In genomic region chr18:76558881-76559667, GRCh38 we compare ENCODE assay signal across 15 cellular contexts.
A peak's percentile ranks its signal among the peaks of the same experiment; 100 is the strongest.
DNase-seq lines count a peak whose midpoint lies in the region; ATAC-seq, FAIRE-seq and TF ChIP-seq lines count a peak whose summit lies in the region.
"Had no signal": no experiment of that assay in that cellular context is flagged by ENCODE, and none has a peak within 500 bp of the region (broad histone marks: within the 10 kb centered on the region; RNA-seq: fewer than 3 reads in every experiment).

No MANE protein-coding gene starts in this region.

- H3K36me3 ChIP-seq in bronchial epithelial cell (ENCODE audit: control insufficient read depth, insufficient read depth, low read length) = no peaks in the 10 kb centered on the region
- no peaks in the 10 kb centered on the region for H3K36me3 ChIP-seq in HepG2 (replicated peaks in 1 of 2; ENCODE audit: control insufficient read depth in 1 of 2, insufficient read depth in 2 of 2, low read length in 2 of 2)
- no peaks in the 10 kb centered on the region for H3K36me3 ChIP-seq in WERI-Rb-1
- no peaks in the 10 kb centered on the region for H3K36me3 ChIP-seq in SK-N-SH (replicated peaks in 1 of 2; ENCODE audit: control insufficient read depth in 1 of 2, insufficient read depth in 2 of 2, low read length in 1 of 2)
- H3K36me3 ChIP-seq: heart left ventricle had no signal

- CTCF ChIA-PET in Calu3 (lab: Charles Lee) = interaction anchor here (0.8 to 1.1 kb wide), 2 partner anchors 61 to 128 kb away, joined by 3 to 4 read pairs; no protein-coding TSS in a partner anchor
- CTCF ChIA-PET in HepG2 (lab: Yijun Ruan, JAX; ENCODE audit: low intra/inter-chr PET ratio, low total read pairs) = no interaction called here
- CTCF ChIA-PET in SK-N-SH (lab: Yijun Ruan, JAX) = no interaction called here

- H3K27ac Mint-ChIP-seq in Calu3 (ENCODE audit: unreplicated experiment) = peak overlapping the region; percentile 99
- H3K27ac Mint-ChIP-seq: activated naive CD8-positive, alpha-beta T cell treated with anti-CD3 and anti-CD28 coated beads, Interleukin-2, amount 10 ng/mL, durations not matched to agents 7 days and 5 days had no signal

- no peak for TF ChIP-seq RAD21 in HepG2 (CRISPR knock-in tag; IDR thresholded peaks at IDR 0.05)
- TF ChIP-seq RAD21 in SK-N-SH (IDR thresholded peaks at IDR 0.05; ENCODE audit: low read length) = no peak

- H3K27me3 ChIP-seq in bronchial epithelial cell (ENCODE audit: control insufficient read depth, insufficient read depth, low read length) (no peaks in the 10 kb centered on the region), HepG2 (ENCODE audit: control insufficient read depth in 1 of 2, insufficient read depth in 2 of 2, low read length in 2 of 2) (peaks cover 1 to 9% of the 10 kb centered on the region in 2 experiments; a peak in 2 of 5 replicates), WERI-Rb-1 (ENCODE audit: insufficient read depth, low read depth, severe bottlenecking) (no peaks in the 10 kb centered on the region), SK-N-SH (ENCODE audit: insufficient read depth) (no peaks in the 10 kb centered on the region)
- H3K27me3 ChIP-seq: heart left ventricle had no signal

- peaks cover 12% of the 10 kb centered on the region for H3K36me3 Mint-ChIP-seq in Calu3 (ENCODE audit: insufficient read depth, unreplicated experiment)
- H3K36me3 Mint-ChIP-seq: activated naive CD8-positive, alpha-beta T cell treated with anti-CD3 and anti-CD28 coated beads, Interleukin-2, amount 10 ng/mL, durations not matched to agents 7 days and 5 days had no signal

- TF ChIP-seq EP300 in HepG2 (IDR thresholded peaks at IDR 0.05; ENCODE audit: low read depth in 2 of 2, low read length in 2 of 2) (no peak), HepG2 (CRISPR knock-in tag; IDR thresholded peaks at IDR 0.05; ENCODE audit: borderline replicate concordance) (no peak), SK-N-SH (IDR thresholded peaks at IDR 0.05; ENCODE audit: borderline replicate concordance in 1 of 2, low read depth in 1 of 2, low read length in 1 of 2) (no peak)

- intact Hi-C loops in Calu3 (cut with micrococcal nuclease; ENCODE audit: unreplicated experiment) (no loop called here), HepG2 (cut with micrococcal nuclease; ENCODE audit: unreplicated experiment) (no loop called here)

- H2AFZ ChIP-seq in HepG2 (ENCODE audit: low read length) (no peak overlapping the region), SK-N-SH (ENCODE audit: low read depth) (no peak overlapping the region)

- H3K9ac ChIP-seq in HepG2 (ENCODE audit: insufficient read depth, low read depth, low read length) (no peak overlapping the region), SK-N-SH (no peak overlapping the region)
- H3K9ac ChIP-seq: KMS-11 had no signal

- H3K4me3 ChIP-seq in NB4 (ENCODE audit: low read depth, low read length) (peak overlapping the region; percentile 35), bronchial epithelial cell (ENCODE audit: low read depth, low read length) (no peak overlapping the region), HepG2 (replicated peaks in 1 of 3; ENCODE audit: insufficient read depth in 1 of 3, low read depth in 2 of 3, low read length in 3 of 3) (peak overlapping the region in 1 of 3 experiments; percentile 12; a peak in 1 of 6 replicates), WERI-Rb-1 (ENCODE audit: low read depth, low read length) (no peak overlapping the region), SK-N-SH (ENCODE audit: low read depth in 2 of 2, low read length in 1 of 2) (no peak overlapping the region)

- H4K20me1 ChIP-seq in HepG2 (ENCODE audit: insufficient read depth, low read length) (no peaks in the 10 kb centered on the region), SK-N-SH (ENCODE audit: insufficient read depth) (no peaks in the 10 kb centered on the region)

- H3K27ac ChIP-seq in HepG2 (ENCODE audit: extremely low read length, insufficient read depth, low read length) = no peak overlapping the region
- H3K27ac ChIP-seq in WERI-Rb-1 = no peak overlapping the region
- H3K27ac ChIP-seq in SK-N-SH (ENCODE audit: low read depth in 2 of 2, low read length in 1 of 2) = no peak overlapping the region
- H3K27ac ChIP-seq: heart left ventricle, KMS-11 had no signal

- FAIRE-seq in bronchial epithelial cell (lab: Jason Lieb, UNC) (peak; percentile 68), HepG2 (lab: Jason Lieb, UNC) (no peak)

- H3F3A ChIP-seq in SK-N-SH (replicated peaks; ENCODE audit: insufficient read depth) = no peaks in the 10 kb centered on the region

- POLR2A ChIA-PET in HepG2 (lab: Yijun Ruan, JAX) = no interaction called here
- POLR2A ChIA-PET in SK-N-SH (lab: Yijun Ruan, JAX) = no interaction called here

- H3K9me2 ChIP-seq in SK-N-SH = no peaks in the 10 kb centered on the region

- DNase-seq in Calu3 = peak; percentile 88
- DNase-seq in NB4 (ENCODE audit: low read depth) = peak; percentile 53
- peak; percentile 84 for DNase-seq in bronchial epithelial cell (ENCODE audit: low read depth)
- no peak for DNase-seq in HepG2 (ENCODE audit: low spot score)
- no peak for DNase-seq in WERI-Rb-1
- no peak for DNase-seq in AML-193 (lab: John Stamatoyannopoulos, UW)
- DNase-seq in SK-N-SH = no peak
- DNase-seq: activated naive CD8-positive, alpha-beta T cell treated with anti-CD3 and anti-CD28 coated beads, Interleukin-2, amount 10 ng/mL, durations not matched to agents 7 days and 5 days; NCI-H2171 treated with DMSO at 0.1 percent for 48 hours; occipital lobe; SHP77; stimulated activated CD4-positive, alpha-beta T cell treated with anti-CD3 and anti-CD28 coated beads, Interleukin-15, amount 100 ng/mL, for 24 hours had no signal

- peak; percentile 83 for ATAC-seq in HepG2
- ATAC-seq in HG02970 (IDR thresholded peaks at IDR 0.05; ENCODE audit: low FRiP score, unreplicated experiment) = no peak
- ATAC-seq: heart left ventricle had no signal

- H3K4me2 ChIP-seq in HepG2 (ENCODE audit: low read depth, low read length) = peak overlapping the region; percentile 44
- no peak overlapping the region for H3K4me2 ChIP-seq in SK-N-SH
- H3K4me2 ChIP-seq: KMS-11 had no signal

- peaks cover 31% of the 10 kb centered on the region for H3K4me1 Mint-ChIP-seq in Calu3 (ENCODE audit: low read depth, unreplicated experiment)
- H3K4me1 Mint-ChIP-seq: activated naive CD8-positive, alpha-beta T cell treated with anti-CD3 and anti-CD28 coated beads, Interleukin-2, amount 10 ng/mL, durations not matched to agents 7 days and 5 days had no signal

- in situ Hi-C loops in HepG2 (cut with HindIII; ENCODE audit: extremely low pct_ligation_motif_present, low pct_unique_long_range_greater_than_20kb) = no loop called here

- H3K79me2 ChIP-seq in HepG2 (ENCODE audit: insufficient read depth, low read length) (no peaks in the 10 kb centered on the region), SK-N-SH (ENCODE audit: insufficient read depth) (no peaks in the 10 kb centered on the region)

- H3K4me3 Mint-ChIP-seq in Calu3 (ENCODE audit: low read depth, unreplicated experiment) = peak overlapping the region; percentile 88
- H3K4me3 Mint-ChIP-seq: activated naive CD8-positive, alpha-beta T cell treated with anti-CD3 and anti-CD28 coated beads, Interleukin-2, amount 10 ng/mL, durations not matched to agents 7 days and 5 days had no signal

- H3K9me3 Mint-ChIP-seq in Calu3 (ENCODE audit: low read depth, unreplicated experiment) = no peaks in the 10 kb centered on the region
- H3K9me3 Mint-ChIP-seq: activated naive CD8-positive, alpha-beta T cell treated with anti-CD3 and anti-CD28 coated beads, Interleukin-2, amount 10 ng/mL, durations not matched to agents 7 days and 5 days had no signal

- TF ChIP-seq CTCF in Calu3 (IDR thresholded peaks at IDR 0.05; ENCODE audit: unreplicated experiment) = no peak
- no peak for TF ChIP-seq CTCF in NB4 (IDR thresholded peaks at IDR 0.05; ENCODE audit: low read depth, low read length)
- no peak for TF ChIP-seq CTCF in bronchial epithelial cell (IDR thresholded peaks at IDR 0.05; ENCODE audit: insufficient read depth, low read length, severe bottlenecking)
- TF ChIP-seq CTCF in HepG2 (CRISPR knock-in tag; IDR thresholded peaks at IDR 0.05) = no peak
- TF ChIP-seq CTCF in WERI-Rb-1 (IDR thresholded peaks at IDR 0.05; ENCODE audit: low read depth, low read length) = no peak
- no peak for TF ChIP-seq CTCF in SK-N-SH (IDR thresholded peaks at IDR 0.05)

- TF ChIP-seq POLR2A in NB4 (IDR thresholded peaks at IDR 0.05; ENCODE audit: extremely low read depth, insufficient read length) (no peak), HepG2 (IDR thresholded peaks at IDR 0.05; ENCODE audit: insufficient read depth in 1 of 2, low read depth in 2 of 2, low read length in 2 of 2) (no peak)

- H3K27me3 Mint-ChIP-seq in Calu3 (ENCODE audit: unreplicated experiment) = no peaks in the 10 kb centered on the region

- TSS peak; percentile 87 for BruUV-seq in Calu3 (replicated peaks; lab: Mats Ljungman, UMichigan)
- no TSS peak for BruUV-seq in HepG2 (replicated peaks; lab: Mats Ljungman, UMichigan)

- WGBS in HepG2 (ENCODE audit: low lambda C conversion rate) = 5% methylated on average over 18 of the region's 18 CpGs
- 67% methylated on average over 15 of the region's 18 CpGs for WGBS in SK-N-SH (ENCODE audit: low lambda C conversion rate)

- H3K4me1 ChIP-seq in HepG2 (ENCODE audit: insufficient read depth, low read length) = peaks cover 32% of the 10 kb centered on the region
- no peaks in the 10 kb centered on the region for H3K4me1 ChIP-seq in SK-N-SH (ENCODE audit: control insufficient read depth in 1 of 2, insufficient read depth in 2 of 2, low read depth in 1 of 2, low read length in 1 of 2)

- no peaks in the 10 kb centered on the region for H3K9me3 ChIP-seq in HepG2 (ENCODE audit: low read length)
- peaks cover 3% of the 10 kb centered on the region for H3K9me3 ChIP-seq in WERI-Rb-1 (ENCODE audit: severe bottlenecking)
- no peaks in the 10 kb centered on the region for H3K9me3 ChIP-seq in SK-N-SH
- H3K9me3 ChIP-seq: heart left ventricle had no signal

TF ChIP-seq in SK-N-SH, 30 proteins besides CTCF, POLR2A, EP300 and RAD21 (continues in another document):
- TF ChIP-seq ELF1 (IDR thresholded peaks at IDR 0.05) (no peak), GATA2 (CRISPR knock-in tag; IDR thresholded peaks at IDR 0.05) (no peak), FOXJ3 (CRISPR knock-in tag; IDR thresholded peaks at IDR 0.05) (no peak), NRF1 (IDR thresholded peaks at IDR 0.05; ENCODE audit: low read depth, low read length) (no peak), POLR2AphosphoS5 (IDR thresholded peaks at IDR 0.05; ENCODE audit: low read depth, low read length) (no peak), TCF12 (IDR thresholded peaks at IDR 0.05) (no peak), TEAD4 (IDR thresholded peaks at IDR 0.05; ENCODE audit: borderline replicate concordance, insufficient read depth) (no peak)

Comparison
In these comparisons a context has a peak if more than half of its experiments do, and no peak if none do; other contexts are left out.
1. DNase-seq: peak in Calu3 (single experiment), NB4 (single experiment) and bronchial epithelial cell (single experiment); none in HepG2 (single experiment), WERI-Rb-1 (single experiment), AML-193 (0 of 2) and SK-N-SH (single experiment).